ENCODE assay signal across 25 cellular contexts in genomic region chr6:20751293-20751946, GRCh38.
DNase-seq lines count a peak whose midpoint lies in the region; ATAC-seq, FAIRE-seq and TF ChIP-seq lines count a peak whose summit lies in the region.
"Had no signal": no experiment of that assay in that cellular context is flagged by ENCODE, and none has a peak within 500 bp of the region (broad histone marks: within the 10 kb centered on the region; RNA-seq: fewer than 3 reads in every experiment).

No MANE protein-coding gene starts in this region.

- H3K9ac ChIP-seq in astrocyte (ENCODE audit: low read length), result no peak overlapping the region

- no peaks in the 10 kb centered on the region for H3K4me1 ChIP-seq in astrocyte (ENCODE audit: insufficient read depth, low read length)
- no peaks in the 10 kb centered on the region for H3K4me1 ChIP-seq in effector memory CD4-positive, alpha-beta T cell (ENCODE audit: control insufficient read depth, insufficient read depth, low read length, poor library complexity, severe bottlenecking)
- H3K4me1 ChIP-seq: BE2C had no signal

- H3K4me1 Mint-ChIP-seq in astrocyte (ENCODE audit: low read depth, unreplicated experiment), result peaks cover 13% of the 10 kb centered on the region

- no peak for TF ChIP-seq CTCF in astrocyte (IDR thresholded peaks at IDR 0.05; ENCODE audit: insufficient read depth, low read depth, low read length)

- H3K4me2 ChIP-seq in astrocyte (ENCODE audit: low read length), result no peak overlapping the region

- H3K27ac Mint-ChIP-seq in astrocyte (ENCODE audit: unreplicated experiment), result no peak overlapping the region
- H3K27ac Mint-ChIP-seq: T-helper 1 cell treated with Interleukin-12 subunit alpha and Interleukin-12 subunit beta and Interleukin-4 antibody, amounts not matched to agents 30 μg/mL and 1 μg/mL, for 36 hours had no signal

- ATAC-seq in GM19035 (IDR thresholded peaks at IDR 0.05; ENCODE audit: unreplicated experiment), result no peak

- no peaks in the 10 kb centered on the region for H3K36me3 ChIP-seq in astrocyte (ENCODE audit: insufficient read depth, low read length)
- H3K36me3 ChIP-seq in effector memory CD4-positive, alpha-beta T cell (ENCODE audit: control insufficient read depth, insufficient read depth, low read length), result no peaks in the 10 kb centered on the region
- H3K36me3 ChIP-seq: BE2C, WERI-Rb-1 had no signal

- H3K9me3 Mint-ChIP-seq in astrocyte (ENCODE audit: unreplicated experiment), result peaks cover 2% of the 10 kb centered on the region

- no peak overlapping the region for H3K27ac ChIP-seq in astrocyte (ENCODE audit: low read depth, low read length)
- no peak overlapping the region for H3K27ac ChIP-seq in effector memory CD4-positive, alpha-beta T cell (ENCODE audit: insufficient read depth, low read length, poor library complexity, severe bottlenecking)
- H3K27ac ChIP-seq: coronary artery, WERI-Rb-1 had no signal

- H3K36me3 Mint-ChIP-seq in astrocyte (ENCODE audit: low read depth, unreplicated experiment), result peaks cover 2% of the 10 kb centered on the region

- H3K4me3 ChIP-seq in astrocyte (ENCODE audit: insufficient read depth, low read depth, low read length), result no peak overlapping the region
- no peak overlapping the region for H3K4me3 ChIP-seq in effector memory CD4-positive, alpha-beta T cell (ENCODE audit: insufficient read depth, low read depth, low read length, poor library complexity, severe bottlenecking)
- H3K4me3 ChIP-seq: coronary artery, lung had no signal

- POLR2A ChIA-PET in HEK293T (lab: Yijun Ruan, JAX), result no interaction called here

- no peak overlapping the region for H2AFZ ChIP-seq in astrocyte (ENCODE audit: low read depth, low read length)

- H3K27me3 ChIP-seq in astrocyte (ENCODE audit: insufficient read depth, low read length), result no peaks in the 10 kb centered on the region
- H3K27me3 ChIP-seq in effector memory CD4-positive, alpha-beta T cell (replicated peaks; ENCODE audit: control insufficient read depth, insufficient read depth, low read length, poor library complexity, severe bottlenecking), result no peaks in the 10 kb centered on the region
- H3K27me3 ChIP-seq: BE2C had no signal

- CTCF ChIA-PET in HEK293T (lab: Yijun Ruan, JAX), result no interaction called here

- no peaks in the 10 kb centered on the region for H3K9me3 ChIP-seq in astrocyte (ENCODE audit: insufficient read depth, low read depth, low read length)
- H3K9me3 ChIP-seq in effector memory CD4-positive, alpha-beta T cell (ENCODE audit: control insufficient read depth, low read length), result no peaks in the 10 kb centered on the region
- H3K9me3 ChIP-seq: BE2C, Caco-2 had no signal

- DNase-seq in EH (ENCODE audit: low read depth) (peak; percentile 38), HEK293T (ENCODE audit: extremely low spot score) (no peak), astrocyte (ENCODE audit: low read depth) (no peak), left kidney (ENCODE audit: low read depth, low spot score) (peak; percentile 37)
- DNase-seq in effector memory CD4-positive, alpha-beta T cell, result no peak
- no peak for DNase-seq in activated CD4-positive, CD25-positive, alpha-beta regulatory T cell treated with anti-CD3 and anti-CD28 coated beads, Interleukin-2, amount 50 U/mL, for 72 hours
- DNase-seq: activated CD8-positive, alpha-beta memory T cell treated with anti-CD3 and anti-CD28 coated beads, Interleukin-2, amount 50 U/mL, for 4 hours; activated effector memory CD4-positive, alpha-beta T cell treated with anti-CD3 and anti-CD28 coated beads, Interleukin-2, amount 50 U/mL, for 16 hours; BE2C; Caco-2; hypothalamus; KBM-7; NCI-H2029 treated with DMSO at 0.1 percent for 48 hours; NCI-H510A treated with DMSO at 0.1 percent for 48 hours; nucleus accumbens; retina; stimulated activated CD4-positive, alpha-beta T cell treated with anti-CD3 and anti-CD28 coated beads, Interleukin-12 subunit alpha, Interleukin-12 subunit beta, amount 100 ng/mL, for 4 hours; WERI-Rb-1 had no signal

- no peaks in the 10 kb centered on the region for H3K79me2 ChIP-seq in astrocyte (ENCODE audit: insufficient read depth, low read length)

- H3K27me3 Mint-ChIP-seq in astrocyte (ENCODE audit: low read depth, unreplicated experiment), result no peaks in the 10 kb centered on the region

- no peaks in the 10 kb centered on the region for H4K20me1 ChIP-seq in astrocyte (ENCODE audit: insufficient read depth, low read length)

- H3K4me3 Mint-ChIP-seq in astrocyte (ENCODE audit: unreplicated experiment), result no peak overlapping the region
- H3K4me3 Mint-ChIP-seq: T-helper 1 cell treated with Interleukin-12 subunit alpha and Interleukin-12 subunit beta and Interleukin-4 antibody, amounts not matched to agents 30 μg/mL and 1 μg/mL, for 36 hours had no signal

- FAIRE-seq in astrocyte (lab: Jason Lieb, UNC), result peak; percentile 9
- FAIRE-seq: bronchial epithelial cell, frontal cortex, keratinocyte had no signal

TF ChIP-seq in HEK293T, 16 proteins besides CTCF, POLR2A, EP300 and RAD21:
- TF ChIP-seq CTBP1 (IDR thresholded peaks at IDR 0.05; ENCODE audit: borderline replicate concordance), result peak; percentile 26; the same call in 1 of the 2 replicates
- TF ChIP-seq HDGF (IDR thresholded peaks at IDR 0.05; ENCODE audit: borderline replicate concordance), result no peak
- no peak for TF ChIP-seq LEF1 (IDR thresholded peaks at IDR 0.05; ENCODE audit: borderline replicate concordance)
- TF ChIP-seq, protein P1, sequence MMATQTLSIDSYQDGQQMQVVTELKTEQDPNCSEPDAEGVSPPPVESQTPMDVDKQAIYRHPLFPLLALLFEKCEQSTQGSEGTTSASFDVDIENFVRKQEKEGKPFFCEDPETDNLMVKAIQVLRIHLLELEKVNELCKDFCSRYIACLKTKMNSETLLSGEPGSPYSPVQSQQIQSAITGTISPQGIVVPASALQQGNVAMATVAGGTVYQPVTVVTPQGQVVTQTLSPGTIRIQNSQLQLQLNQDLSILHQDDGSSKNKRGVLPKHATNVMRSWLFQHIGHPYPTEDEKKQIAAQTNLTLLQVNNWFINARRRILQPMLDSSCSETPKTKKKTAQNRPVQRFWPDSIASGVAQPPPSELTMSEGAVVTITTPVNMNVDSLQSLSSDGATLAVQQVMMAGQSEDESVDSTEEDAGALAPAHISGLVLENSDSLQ (IDR thresholded peaks at IDR 0.05), result peak; percentile 74

Comparison
In these comparisons a context has a peak if more than half of its experiments do, and no peak if none do; other contexts are left out.
1. DNase-seq: peak in EH (single experiment) and left kidney (single experiment); none in HEK293T (single experiment), astrocyte (single experiment), effector memory CD4-positive, alpha-beta T cell (0 of 3) and activated CD4-positive, CD25-positive, alpha-beta regulatory T cell treated with anti-CD3 and anti-CD28 coated beads, Interleukin-2, amount 50 U/mL, for 72 hours (single experiment).